In genomic region chr17:13967416-13967815, GRCh38 we compare ENCODE assay signal across 20 cellular contexts.
"Had no signal": no experiment of that assay in that cellular context is flagged by ENCODE, and none has a peak within 500 bp of the region (broad histone marks: within the 10 kb centered on the region; RNA-seq: fewer than 3 reads in every experiment).

No MANE protein-coding gene starts in this region.

- H3K4me3 ChIP-seq: lung, ovary, psoas muscle, thoracic aorta, tibial nerve, upper lobe of left lung had no signal

- H3K36me3 ChIP-seq: ovary, thoracic aorta, tibial nerve, upper lobe of left lung had no signal

- H3K27me3 ChIP-seq: ovary, tibial nerve, upper lobe of left lung had no signal

- H3K4me1 ChIP-seq: psoas muscle, tibial nerve, upper lobe of left lung had no signal

- DNase-seq: cortex of kidney; effector memory CD8-positive, alpha-beta T cell; head of caudate nucleus; natural killer cell; occipital lobe; ovary; posterior cingulate gyrus; psoas muscle; right cardiac atrium; small intestine; stimulated activated CD4-positive, alpha-beta T cell treated with anti-CD3 and anti-CD28 coated beads, Interleukin-15, amount 100 ng/mL, for 24 hours; stimulated activated CD4-positive, alpha-beta T cell treated with anti-CD3 and anti-CD28 coated beads, Interleukin-2, amount 100 ng/mL, for 48 hours; stimulated activated naive B cell treated with anti-CD40 and anti-IgM and Interleukin-4, amounts not matched to agents 10 μg/mL and 1 μg/mL and 100 μg/mL, for 72 hours; upper lobe of left lung had no signal

- ATAC-seq: effector memory CD8-positive, alpha-beta T cell; natural killer cell; psoas muscle; right cardiac atrium; stimulated activated naive B cell treated with anti-CD40 and anti-IgM and Interleukin-4, amounts not matched to agents 10 μg/mL and 1 μg/mL and 100 μg/mL, for 72 hours had no signal

- H3K9me3 ChIP-seq: psoas muscle, thoracic aorta, tibial nerve, upper lobe of left lung had no signal

- FAIRE-seq: frontal cortex, keratinocyte, small intestine, urothelium cell line had no signal

- H3K27ac ChIP-seq: ovary, psoas muscle, thoracic aorta, tibial nerve, upper lobe of left lung had no signal
